ENCODE assay signal across 29 cellular contexts in the genomic region with DNA sequence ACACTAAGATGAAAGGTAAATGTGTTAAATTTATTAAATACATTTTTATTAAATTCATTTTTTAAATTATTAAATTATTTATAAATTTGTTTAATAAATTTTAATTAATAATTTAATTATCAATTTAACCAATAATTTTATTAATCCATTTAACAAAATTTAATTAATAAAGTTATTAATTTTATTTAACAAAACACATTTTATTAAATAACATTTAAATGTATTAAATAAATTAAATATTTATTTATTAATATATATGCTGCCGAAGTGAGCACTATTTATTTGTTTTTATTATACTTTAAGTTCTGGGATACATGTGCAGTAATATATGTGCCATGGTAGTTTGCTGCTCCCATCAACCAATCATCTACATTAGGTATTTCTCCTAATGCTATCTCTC.
"Had no signal": no experiment of that assay in that cellular context is flagged by ENCODE, and none has a peak within 500 bp of the region (broad histone marks: within the 10 kb centered on the region; RNA-seq: fewer than 3 reads in every experiment).

No MANE protein-coding gene starts in this region.

- H3K4me1 ChIP-seq: left ventricle myocardium inferior, neural progenitor cell, right atrium auricular region, right lobe of liver, suprapubic skin, tibial artery, upper lobe of right lung had no signal

- H3K4me3 Mint-ChIP-seq: immature natural killer cell; mesothelial cell of epicardium; naive B cell; natural killer cell; nephron progenitor cell; neural progenitor cell; stimulated activated effector memory CD8-positive, alpha-beta T cell treated with anti-CD3 and anti-CD28 coated beads, Interleukin-12 subunit alpha, Interleukin-12 subunit beta, amount 100 ng/mL, for 72 hours; stimulated activated naive CD8-positive, alpha-beta T cell treated with anti-CD3 and anti-CD28 coated beads, Interleukin-15, Interleukin-2, amounts not matched to agents 100 ng/mL and 50 ng/mL, for 24 hours had no signal

- H3K36me3 ChIP-seq: left ventricle myocardium inferior, neural progenitor cell, neutrophil, right atrium auricular region, right lobe of liver, suprapubic skin, thoracic aorta, tibial artery, upper lobe of right lung had no signal

- DNase-seq: hypothalamus; immature natural killer cell; left ventricle myocardium inferior; mesendoderm; naive B cell; natural killer cell; nephron progenitor cell; occipital lobe; right lobe of liver; stimulated activated CD4-positive, alpha-beta T cell treated with anti-CD3 and anti-CD28 coated beads, Interleukin-12 subunit alpha, Interleukin-12 subunit beta, amount 100 ng/mL, for 4 hours; stimulated activated CD4-positive, alpha-beta T cell treated with anti-CD3 and anti-CD28 coated beads, Interleukin-15, amount 100 ng/mL, for 24 hours; stimulated activated CD4-positive, alpha-beta T cell treated with anti-CD3 and anti-CD28 coated beads, Interleukin-2, amount 100 ng/mL, for 24 hours; stimulated activated CD4-positive, alpha-beta T cell treated with anti-CD3 and anti-CD28 coated beads, Interleukin-4, amount 100 ng/mL, for 1 hour; stimulated activated naive CD4-positive, alpha-beta T cell; tibial artery; trophoblast cell; upper lobe of right lung had no signal

- H3K36me3 Mint-ChIP-seq: immature natural killer cell; mesothelial cell of epicardium; naive B cell; neural progenitor cell; stimulated activated effector memory CD8-positive, alpha-beta T cell treated with anti-CD3 and anti-CD28 coated beads, Interleukin-12 subunit alpha, Interleukin-12 subunit beta, amount 100 ng/mL, for 72 hours had no signal

- H3K9me3 ChIP-seq: neutrophil, right atrium auricular region, tibial artery, upper lobe of right lung had no signal

- H3K4me1 Mint-ChIP-seq: immature natural killer cell; mesothelial cell of epicardium; naive B cell; natural killer cell; nephron progenitor cell; neural progenitor cell; stimulated activated effector memory CD8-positive, alpha-beta T cell treated with anti-CD3 and anti-CD28 coated beads, Interleukin-12 subunit alpha, Interleukin-12 subunit beta, amount 100 ng/mL, for 72 hours had no signal

- H3K4me3 ChIP-seq: left ventricle myocardium inferior, lung, neural progenitor cell, right atrium auricular region, right lobe of liver, suprapubic skin, thoracic aorta, tibial artery, upper lobe of right lung had no signal

- FAIRE-seq: islet of Langerhans, urothelium cell line had no signal

- H3K27me3 Mint-ChIP-seq: naive B cell; progenitor cell of endocrine pancreas; stimulated activated naive CD8-positive, alpha-beta T cell treated with anti-CD3 and anti-CD28 coated beads, Interleukin-15, Interleukin-2, amounts not matched to agents 100 ng/mL and 50 ng/mL, for 24 hours had no signal

- H3K27me3 ChIP-seq: neural progenitor cell, neutrophil, right atrium auricular region, right lobe of liver, suprapubic skin, tibial artery, upper lobe of right lung had no signal

- H3K27ac ChIP-seq: left ventricle myocardium inferior, neural progenitor cell, neutrophil, right atrium auricular region, right lobe of liver, suprapubic skin, thoracic aorta, tibial artery, upper lobe of right lung had no signal

- ATAC-seq: natural killer cell; right lobe of liver; stimulated activated effector memory CD8-positive, alpha-beta T cell treated with anti-CD3 and anti-CD28 coated beads, Interleukin-12 subunit alpha, Interleukin-12 subunit beta, amount 100 ng/mL, for 72 hours; upper lobe of right lung had no signal

- H3K27ac Mint-ChIP-seq: immature natural killer cell; mesothelial cell of epicardium; naive B cell; natural killer cell; nephron progenitor cell; neural progenitor cell; progenitor cell of endocrine pancreas; stimulated activated effector memory CD8-positive, alpha-beta T cell treated with anti-CD3 and anti-CD28 coated beads, Interleukin-12 subunit alpha, Interleukin-12 subunit beta, amount 100 ng/mL, for 72 hours; stimulated activated naive CD8-positive, alpha-beta T cell treated with anti-CD3 and anti-CD28 coated beads, Interleukin-15, Interleukin-2, amounts not matched to agents 100 ng/mL and 50 ng/mL, for 24 hours had no signal
